Comparison of ENCODE assay signal across 32 cellular contexts in genomic region chr16:4654946-4655590, GRCh38. TPM values are rescaled to one million over a fixed set of nuclear protein-coding genes. Genes with fewer than 3 reads are reported as not detected.
DNase-seq lines count a peak whose midpoint lies in the region; ATAC-seq and TF ChIP-seq lines count a peak whose summit lies in the region.
"Had no signal": no experiment of that assay in that cellular context is flagged by ENCODE, and none has a peak within 500 bp of the region (broad histone marks: within the 10 kb centered on the region; RNA-seq: fewer than 3 reads in every experiment).

No MANE protein-coding gene starts in this region.

- peaks cover 0 to 76% (median 0%) of the 10 kb centered on the region in 3 donors for H3K36me3 ChIP-seq in Peyer's patch
- peaks cover 13 to 72% of the 10 kb centered on the region in 2 donors for H3K36me3 ChIP-seq in duodenal mucosa (ENCODE audit: control insufficient read depth in 1 of 2, insufficient read depth in 2 of 2, low read length in 2 of 2)
- H3K36me3 ChIP-seq in muscle layer of duodenum (ENCODE audit: control insufficient read depth in 1 of 2, insufficient read depth in 2 of 2, low read length in 2 of 2): peaks cover 28 to 81% of the 10 kb centered on the region in 2 donors
- no peaks in the 10 kb centered on the region for H3K36me3 ChIP-seq in mesendoderm (ENCODE audit: control insufficient read depth, insufficient read depth, low read length)
- peaks cover 0 to 73% of the 10 kb centered on the region in 2 donors for H3K36me3 ChIP-seq in gastrocnemius medialis

- no peak overlapping the region for H3K56ac ChIP-seq in mesendoderm (ENCODE audit: low read length)

- peaks cover 4% of the 10 kb centered on the region for H3K36me3 Mint-ChIP-seq in type B pancreatic cell

- H3K27ac ChIP-seq in Peyer's patch (peak overlapping the region in 3 of 4 donors; percentile 49 to 89 (median 88)), duodenal mucosa (ENCODE audit: low read depth, low read length) (peak overlapping the region; percentile 79), muscle layer of duodenum (ENCODE audit: low read length) (peak overlapping the region; percentile 45), mesendoderm (ENCODE audit: low read depth, low read length) (no peak overlapping the region), gastrocnemius medialis (no peak overlapping the region)
- H3K27ac ChIP-seq: brain microvascular endothelial cell, epithelial cell of prostate, HL-60, left ventricle myocardium inferior, vagina had no signal

- no peak overlapping the region for H3K4me2 ChIP-seq in mesendoderm (ENCODE audit: low read length)

- no peaks in the 10 kb centered on the region for H3K27me3 Mint-ChIP-seq in type B pancreatic cell
- no peaks in the 10 kb centered on the region for H3K27me3 Mint-ChIP-seq in stimulated activated naive CD8-positive, alpha-beta T cell treated with anti-CD3 and anti-CD28 coated beads, Interleukin-15, amount 100 ng/mL, for 72 hours
- H3K27me3 Mint-ChIP-seq: activated B cell treated with CpG ODN at 0.5 μM for 24 hours; naive thymus-derived CD8-positive, alpha-beta T cell had no signal

- H3K9ac ChIP-seq in duodenal mucosa (ENCODE audit: low read depth in 1 of 2, low read length in 2 of 2) (peak overlapping the region; percentile 22 to 57), mesendoderm (ENCODE audit: low read length) (no peak overlapping the region)

- no peaks in the 10 kb centered on the region for H3K4me1 Mint-ChIP-seq in type B pancreatic cell (ENCODE audit: unreplicated experiment)
- H3K4me1 Mint-ChIP-seq in stimulated activated naive CD8-positive, alpha-beta T cell treated with anti-CD3 and anti-CD28 coated beads, Interleukin-15, amount 100 ng/mL, for 72 hours: peaks cover 30% of the 10 kb centered on the region

- WGBS in mesendoderm (ENCODE audit: extremely low coverage, insufficient coverage, low lambda C conversion rate): no CpG with 5 or more reads among the region's 13 CpGs

- H3K23ac ChIP-seq in mesendoderm (ENCODE audit: low read length): no peak overlapping the region

- no peaks in the 10 kb centered on the region for H3K79me1 ChIP-seq in mesendoderm (ENCODE audit: low read length)

- H3K27me3 ChIP-seq in Peyer's patch: no peaks in the 10 kb centered on the region
- no peaks in the 10 kb centered on the region for H3K27me3 ChIP-seq in duodenal mucosa (ENCODE audit: control insufficient read depth in 1 of 2, insufficient read depth in 2 of 2, low read length in 2 of 2)
- no peaks in the 10 kb centered on the region for H3K27me3 ChIP-seq in muscle layer of duodenum (ENCODE audit: low read depth, low read length)
- H3K27me3 ChIP-seq in mesendoderm (ENCODE audit: insufficient read depth, low read length, poor library complexity): no peaks in the 10 kb centered on the region
- H3K27me3 ChIP-seq in gastrocnemius medialis: no peaks in the 10 kb centered on the region
- H3K27me3 ChIP-seq: adrenal gland, brain microvascular endothelial cell, vagina had no signal

- intact Hi-C loops in gastrocnemius medialis (cut with DNase I; ENCODE audit: low total_unique reads): no loop called here

- no peak overlapping the region for H4K8ac ChIP-seq in mesendoderm (ENCODE audit: low read depth, low read length)

- H3K9me3 Mint-ChIP-seq in type B pancreatic cell: no peaks in the 10 kb centered on the region
- no peaks in the 10 kb centered on the region for H3K9me3 Mint-ChIP-seq in stimulated activated naive CD8-positive, alpha-beta T cell treated with anti-CD3 and anti-CD28 coated beads, Interleukin-15, amount 100 ng/mL, for 72 hours
- H3K9me3 Mint-ChIP-seq: activated B cell treated with CpG ODN at 0.5 μM for 24 hours; activated T-cell treated with anti-CD3 and anti-CD28 coated beads, Interleukin-2, amount 50 U/mL, for 72 hours; naive thymus-derived CD8-positive, alpha-beta T cell; T-helper 1 cell treated with Interleukin-12 subunit alpha and Interleukin-12 subunit beta and Interleukin-4 antibody, amounts not matched to agents 30 μg/mL and 1 μg/mL, for 36 hours had no signal

- in situ Hi-C loops in gastrocnemius medialis (cut with MboI; ENCODE audit: low sequenced_read_pairs in 4 of 4): no loop called here

- H2BK5ac ChIP-seq in mesendoderm (ENCODE audit: low read length): no peak overlapping the region

- H3K18ac ChIP-seq in mesendoderm (ENCODE audit: low read length): no peak overlapping the region

- H3K4ac ChIP-seq in mesendoderm (ENCODE audit: low read depth, low read length): no peak overlapping the region

- H2BK15ac ChIP-seq in mesendoderm (replicated peaks; ENCODE audit: low read depth): no peak overlapping the region

- TF ChIP-seq CTCF in Peyer's patch (IDR thresholded peaks at IDR 0.05): no peak
- no peak for TF ChIP-seq CTCF in type B pancreatic cell (conservative IDR thresholded peaks at IDR 0.05)
- no peak for TF ChIP-seq CTCF in gastrocnemius medialis (IDR thresholded peaks at IDR 0.05 in 4 of 5, conservative IDR thresholded peaks at IDR 0.05 in 1 of 5)

- no peaks in the 10 kb centered on the region for H3K79me2 ChIP-seq in mesendoderm (ENCODE audit: control insufficient read depth, insufficient read depth, low read length)

- H4K5ac ChIP-seq in mesendoderm (ENCODE audit: low read length): no peak overlapping the region

- peak overlapping the region; percentile 80 for H3K27ac Mint-ChIP-seq in type B pancreatic cell
- H3K27ac Mint-ChIP-seq in stimulated activated naive CD8-positive, alpha-beta T cell treated with anti-CD3 and anti-CD28 coated beads, Interleukin-15, amount 100 ng/mL, for 72 hours: no peak overlapping the region
- H3K27ac Mint-ChIP-seq: activated B cell treated with CpG ODN at 0.5 μM for 24 hours; activated T-cell treated with anti-CD3 and anti-CD28 coated beads, Interleukin-2, amount 50 U/mL, for 72 hours; T-helper 1 cell treated with Interleukin-12 subunit alpha and Interleukin-12 subunit beta and Interleukin-4 antibody, amounts not matched to agents 30 μg/mL and 1 μg/mL, for 36 hours had no signal

- ATAC-seq in stimulated activated naive CD8-positive, alpha-beta T cell treated with anti-CD3 and anti-CD28 coated beads, Interleukin-15, amount 100 ng/mL, for 72 hours: no peak
- no peak for ATAC-seq in gastrocnemius medialis
- ATAC-seq: activated T-cell treated with anti-CD3 and anti-CD28 coated beads, Interleukin-2, amount 50 U/mL, for 72 hours; HCT116; naive thymus-derived CD8-positive, alpha-beta T cell had no signal

- H3K4me3 Mint-ChIP-seq in type B pancreatic cell: no peak overlapping the region
- H3K4me3 Mint-ChIP-seq in stimulated activated naive CD8-positive, alpha-beta T cell treated with anti-CD3 and anti-CD28 coated beads, Interleukin-15, amount 100 ng/mL, for 72 hours: no peak overlapping the region
- H3K4me3 Mint-ChIP-seq: activated B cell treated with CpG ODN at 0.5 μM for 24 hours; activated T-cell treated with anti-CD3 and anti-CD28 coated beads, Interleukin-2, amount 50 U/mL, for 72 hours; T-helper 1 cell treated with Interleukin-12 subunit alpha and Interleukin-12 subunit beta and Interleukin-4 antibody, amounts not matched to agents 30 μg/mL and 1 μg/mL, for 36 hours had no signal

- H3K4me3 ChIP-seq in Peyer's patch (no peak overlapping the region), duodenal mucosa (ENCODE audit: low read depth in 1 of 2, low read length in 2 of 2) (no peak overlapping the region), muscle layer of duodenum (ENCODE audit: low read depth in 1 of 2, low read length in 2 of 2) (no peak overlapping the region), mesendoderm (ENCODE audit: low read length) (no peak overlapping the region), gastrocnemius medialis (no peak overlapping the region)
- H3K4me3 ChIP-seq: adrenal gland, left ventricle myocardium inferior, vagina had no signal

- DNase-seq in Peyer's patch (no peak), type B pancreatic cell (ENCODE audit: extremely low spot score, unreplicated experiment) (no peak), mesendoderm (no peak), gastrocnemius medialis (no peak)
- DNase-seq in stimulated activated naive CD8-positive, alpha-beta T cell treated with anti-CD3 and anti-CD28 coated beads, Interleukin-15, amount 100 ng/mL, for 72 hours: no peak
- DNase-seq: activated B cell treated with CpG ODN at 0.5 μM for 24 hours; activated CD4-positive, alpha-beta T cell treated with anti-CD3 and anti-CD28 coated beads, Interleukin-2, amount 50 U/mL, for 1 hour; activated naive CD4-positive, alpha-beta T cell treated with Interleukin-2 at 50 U/mL for 16 hours; activated T-cell treated with anti-CD3 and anti-CD28 coated beads, Interleukin-2, amount 50 U/mL, for 72 hours; brain microvascular endothelial cell; C1 segment of cervical spinal cord; cerebellar nuclear complex; effector CD4-positive, alpha-beta T cell; left ventricle myocardium inferior; midbrain; MM.1S; naive thymus-derived CD8-positive, alpha-beta T cell; NCI-H1105 treated with DMSO at 0.1 percent for 48 hours; NCI-H1930; NCI-H2171 treated with DMSO at 0.1 percent for 48 hours; NCI-H510A; nucleus accumbens; RPMI8226; stimulated activated naive CD4-positive, alpha-beta T cell had no signal

- no peak for TF ChIP-seq POLR2A in Peyer's patch (IDR thresholded peaks at IDR 0.05)
- no peak for TF ChIP-seq POLR2A in gastrocnemius medialis (IDR thresholded peaks at IDR 0.05)

- no peaks in the 10 kb centered on the region for H3K9me3 ChIP-seq in Peyer's patch
- no peaks in the 10 kb centered on the region for H3K9me3 ChIP-seq in duodenal mucosa (ENCODE audit: control insufficient read depth in 1 of 2, low read length in 2 of 2)
- H3K9me3 ChIP-seq in muscle layer of duodenum (ENCODE audit: control insufficient read depth in 1 of 2, low read length in 2 of 2): no peaks in the 10 kb centered on the region
- H3K9me3 ChIP-seq in gastrocnemius medialis: no peaks in the 10 kb centered on the region
- H3K9me3 ChIP-seq: adrenal gland, left ventricle myocardium inferior, vagina had no signal

- H2AK5ac ChIP-seq in mesendoderm (ENCODE audit: low read length): no peak overlapping the region

- no peak overlapping the region for H2BK120ac ChIP-seq in mesendoderm (ENCODE audit: low read depth, low read length)

- H3K4me1 ChIP-seq in Peyer's patch (peaks cover 0 to 35% (median 0%) of the 10 kb centered on the region in 4 donors), duodenal mucosa (ENCODE audit: control insufficient read depth in 1 of 2, insufficient read depth in 2 of 2, low read length in 2 of 2) (peaks cover 34% of the 10 kb centered on the region in 2 donors), muscle layer of duodenum (ENCODE audit: control insufficient read depth in 1 of 2, insufficient read depth in 2 of 2, low read length in 2 of 2) (peaks cover 0 to 7% of the 10 kb centered on the region in 2 donors), mesendoderm (ENCODE audit: control insufficient read depth, low read depth, low read length) (no peaks in the 10 kb centered on the region), gastrocnemius medialis (peaks cover 0 to 3% of the 10 kb centered on the region in 2 donors)

RNA-seq across cellular contexts. Expression of gene MGRN1, which starts 30.4 kb away (rescaled TPM):
- total RNA-seq in Peyer's patch: 100 to 1,000 TPM in 2 of 4 donors, 10 to 100 TPM in 2; 74.1 to 147 (median 93.8) TPM
- 87.9 and 88.6 TPM in 2 replicates for total RNA-seq in type B pancreatic cell (ENCODE audit: low replicate concordance)
- polyA plus RNA-seq in mesendoderm (2013, experiment 1 of 2): 43.1 TPM
- polyA plus RNA-seq in mesendoderm (2013, experiment 2 of 2): 43.5 TPM
- 10 to 100 TPM; 33.8 to 62.9 (median 55.0) TPM for total RNA-seq in gastrocnemius medialis

RNA-seq across cellular contexts. Expression of gene NUDT16L1, which starts 38.3 kb away (rescaled TPM):
- total RNA-seq in Peyer's patch (10 to 100 TPM; 19.0 to 53.6 (median 40.1) TPM), type B pancreatic cell (ENCODE audit: low replicate concordance) (36.7 and 37.7 TPM in 2 replicates), gastrocnemius medialis (10 to 100 TPM in 1 of 4 donors, 1 to 10 TPM in 3; 7.4 to 10.2 (median 8.8) TPM)
- 27.8 TPM for polyA plus RNA-seq in mesendoderm (2013, experiment 1 of 2)
- 28.2 TPM for polyA plus RNA-seq in mesendoderm (2013, experiment 2 of 2)

RNA-seq across cellular contexts. Expression of gene UBALD1, which starts 40.4 kb away (rescaled TPM):
- total RNA-seq in Peyer's patch (10 to 100 TPM; 11.6 to 25.1 (median 18.1) TPM), type B pancreatic cell (ENCODE audit: low replicate concordance) (49.2 and 85.9 TPM in 2 replicates), gastrocnemius medialis (10 to 100 TPM; 13.5 to 19.0 (median 15.4) TPM)
- polyA plus RNA-seq in mesendoderm (2013, experiment 1 of 2): 51.1 TPM
- 52.2 TPM for polyA plus RNA-seq in mesendoderm (2013, experiment 2 of 2)

Comparison
In these comparisons a context has a peak if more than half of its experiments do, and no peak if none do; other contexts are left out.
1. H3K27ac ChIP-seq: peak in Peyer's patch (3 of 4), duodenal mucosa (single experiment) and muscle layer of duodenum (single experiment); none in mesendoderm (single experiment) and gastrocnemius medialis (0 of 4).